Comparison of ENCODE assay signal across 8 cellular contexts in the genomic region with DNA sequence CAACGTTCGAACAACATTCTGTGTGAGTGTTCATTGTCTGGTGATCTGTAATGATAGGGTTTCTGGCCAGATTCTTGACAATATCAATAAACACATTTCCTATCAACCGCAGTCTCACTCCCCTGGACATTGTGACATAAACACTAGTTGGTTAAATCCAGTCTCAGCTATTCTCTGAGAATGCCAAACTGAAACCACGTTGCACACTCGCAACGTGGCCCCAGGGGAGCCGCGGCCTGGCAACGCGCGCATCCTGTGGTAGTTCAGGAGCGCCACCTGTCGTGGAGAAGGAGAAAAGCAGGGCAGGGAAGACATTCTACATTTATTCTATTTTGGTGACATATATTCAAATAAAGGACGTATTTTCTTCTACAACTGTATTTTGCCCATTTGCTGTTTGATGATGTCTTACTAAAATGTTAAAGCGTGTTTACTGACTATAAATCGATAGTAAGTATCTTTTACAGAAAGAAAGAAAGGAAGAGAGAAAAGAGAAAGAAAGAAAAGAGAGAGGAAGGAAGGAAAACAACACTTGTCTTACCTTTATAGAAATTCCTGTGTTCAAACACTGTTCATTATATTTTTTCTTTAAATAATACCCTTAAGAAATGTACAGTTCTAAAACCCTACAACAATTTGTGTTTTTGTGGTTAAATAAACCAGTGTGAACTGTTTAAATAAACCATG.
DNase-seq lines count a peak whose midpoint lies in the region; ATAC-seq and TF ChIP-seq lines count a peak whose summit lies in the region.

No MANE protein-coding gene starts in this region.

- H3K4me3 ChIP-seq in ascending aorta (peak overlapping the region; percentile 6 to 55), skeletal muscle cell (ENCODE audit: low read depth, low read length) (peak overlapping the region; percentile 31)

- no peak overlapping the region for H3K4me3 Mint-ChIP-seq in activated T-cell treated with anti-CD3 and anti-CD28 coated beads, Interleukin-2, amount 50 U/mL, for 24 hours
- no peak overlapping the region for H3K4me3 Mint-ChIP-seq in activated T-cell treated with anti-CD3 and anti-CD28 coated beads, Interleukin-2, amount 50 U/mL, for 4 hours
- H3K4me3 Mint-ChIP-seq in stimulated activated effector memory CD8-positive, alpha-beta T cell treated with anti-CD3 and anti-CD28 coated beads, Interleukin-12 subunit alpha, Interleukin-12 subunit beta, amount 100 ng/mL, for 72 hours: no peak overlapping the region

- peaks cover 0 to 4% of the 10 kb centered on the region in 2 donors for H3K4me1 ChIP-seq in ascending aorta

- no peaks in the 10 kb centered on the region for H3K36me3 Mint-ChIP-seq in activated T-cell treated with anti-CD3 and anti-CD28 coated beads, Interleukin-2, amount 50 U/mL, for 24 hours (ENCODE audit: low read depth)
- no peaks in the 10 kb centered on the region for H3K36me3 Mint-ChIP-seq in activated T-cell treated with anti-CD3 and anti-CD28 coated beads, Interleukin-2, amount 50 U/mL, for 4 hours (ENCODE audit: insufficient read depth)
- H3K36me3 Mint-ChIP-seq in stimulated activated effector memory CD8-positive, alpha-beta T cell treated with anti-CD3 and anti-CD28 coated beads, Interleukin-12 subunit alpha, Interleukin-12 subunit beta, amount 100 ng/mL, for 72 hours: no peaks in the 10 kb centered on the region

- H3K27ac ChIP-seq in ascending aorta: no peak overlapping the region

- no peaks in the 10 kb centered on the region for H3K36me3 ChIP-seq in ascending aorta

- no peaks in the 10 kb centered on the region for H3K27me3 Mint-ChIP-seq in activated T-cell treated with anti-CD3 and anti-CD28 coated beads, Interleukin-2, amount 50 U/mL, for 24 hours
- no peaks in the 10 kb centered on the region for H3K27me3 Mint-ChIP-seq in activated T-cell treated with anti-CD3 and anti-CD28 coated beads, Interleukin-2, amount 50 U/mL, for 4 hours (ENCODE audit: low read depth)

- no peaks in the 10 kb centered on the region for H3K9me3 ChIP-seq in ascending aorta

- no peak for ATAC-seq in activated T-cell treated with anti-CD3 and anti-CD28 coated beads, Interleukin-2, amount 50 U/mL, for 4 hours
- peak; percentile 80 for ATAC-seq in HG03103 (IDR thresholded peaks at IDR 0.05; ENCODE audit: low read depth, unreplicated experiment)
- no peak for ATAC-seq in stimulated activated effector memory CD8-positive, alpha-beta T cell treated with anti-CD3 and anti-CD28 coated beads, Interleukin-12 subunit alpha, Interleukin-12 subunit beta, amount 100 ng/mL, for 72 hours

- H3K27me3 ChIP-seq in ascending aorta: no peaks in the 10 kb centered on the region

- intact Hi-C loops in ascending aorta (cut with DNase I): loop anchor here (5.0 kb wide), 1 partner anchor 1595 kb away; no protein-coding TSS in a partner anchor

- peak; percentile 29 for DNase-seq in activated T-cell treated with anti-CD3 and anti-CD28 coated beads, Interleukin-2, amount 50 U/mL, for 24 hours
- DNase-seq in activated T-cell treated with anti-CD3 and anti-CD28 coated beads, Interleukin-2, amount 50 U/mL, for 4 hours: no peak
- peak; percentile 75 for DNase-seq in NCI-H69 (lab: John Stamatoyannopoulos, UW)
- DNase-seq in ascending aorta (ENCODE audit: low spot score in 2 of 2): peak in 1 of 2 donors; percentile 75
- DNase-seq in iPS-NIHi11 (ENCODE audit: low spot score): peak; percentile 73
- DNase-seq in skeletal muscle cell (ENCODE audit: low read depth): peak; percentile 79
- DNase-seq in stimulated activated effector memory CD8-positive, alpha-beta T cell treated with anti-CD3 and anti-CD28 coated beads, Interleukin-12 subunit alpha, Interleukin-12 subunit beta, amount 100 ng/mL, for 72 hours (ENCODE audit: low spot score in 2 of 2): no peak

- H3K9me3 Mint-ChIP-seq in activated T-cell treated with anti-CD3 and anti-CD28 coated beads, Interleukin-2, amount 50 U/mL, for 24 hours: peaks cover 2% of the 10 kb centered on the region
- no peaks in the 10 kb centered on the region for H3K9me3 Mint-ChIP-seq in activated T-cell treated with anti-CD3 and anti-CD28 coated beads, Interleukin-2, amount 50 U/mL, for 4 hours
- peaks cover 15% of the 10 kb centered on the region for H3K9me3 Mint-ChIP-seq in stimulated activated effector memory CD8-positive, alpha-beta T cell treated with anti-CD3 and anti-CD28 coated beads, Interleukin-12 subunit alpha, Interleukin-12 subunit beta, amount 100 ng/mL, for 72 hours

- H3K27ac Mint-ChIP-seq in activated T-cell treated with anti-CD3 and anti-CD28 coated beads, Interleukin-2, amount 50 U/mL, for 24 hours: no peak overlapping the region
- no peak overlapping the region for H3K27ac Mint-ChIP-seq in stimulated activated effector memory CD8-positive, alpha-beta T cell treated with anti-CD3 and anti-CD28 coated beads, Interleukin-12 subunit alpha, Interleukin-12 subunit beta, amount 100 ng/mL, for 72 hours

- peak; percentile 10 to 82 (median 74) for TF ChIP-seq CTCF in ascending aorta (IDR thresholded peaks at IDR 0.05)

- H3K4me1 Mint-ChIP-seq in activated T-cell treated with anti-CD3 and anti-CD28 coated beads, Interleukin-2, amount 50 U/mL, for 24 hours (ENCODE audit: low read depth): peaks cover 3% of the 10 kb centered on the region
- H3K4me1 Mint-ChIP-seq in activated T-cell treated with anti-CD3 and anti-CD28 coated beads, Interleukin-2, amount 50 U/mL, for 4 hours (ENCODE audit: low read depth): peaks cover 4% of the 10 kb centered on the region
- H3K4me1 Mint-ChIP-seq in stimulated activated effector memory CD8-positive, alpha-beta T cell treated with anti-CD3 and anti-CD28 coated beads, Interleukin-12 subunit alpha, Interleukin-12 subunit beta, amount 100 ng/mL, for 72 hours: no peaks in the 10 kb centered on the region

Comparison
In these comparisons a context has a peak if more than half of its experiments do, and no peak if none do; other contexts are left out.
1. DNase-seq: peak in activated T-cell treated with anti-CD3 and anti-CD28 coated beads, Interleukin-2, amount 50 U/mL, for 24 hours (single experiment), NCI-H69 (single experiment), iPS-NIHi11 (single experiment) and skeletal muscle cell (single experiment); none in activated T-cell treated with anti-CD3 and anti-CD28 coated beads, Interleukin-2, amount 50 U/mL, for 4 hours (single experiment) and stimulated activated effector memory CD8-positive, alpha-beta T cell treated with anti-CD3 and anti-CD28 coated beads, Interleukin-12 subunit alpha, Interleukin-12 subunit beta, amount 100 ng/mL, for 72 hours (0 of 2).